ENCODE assay signal across 5 cellular contexts in the genomic region with DNA sequence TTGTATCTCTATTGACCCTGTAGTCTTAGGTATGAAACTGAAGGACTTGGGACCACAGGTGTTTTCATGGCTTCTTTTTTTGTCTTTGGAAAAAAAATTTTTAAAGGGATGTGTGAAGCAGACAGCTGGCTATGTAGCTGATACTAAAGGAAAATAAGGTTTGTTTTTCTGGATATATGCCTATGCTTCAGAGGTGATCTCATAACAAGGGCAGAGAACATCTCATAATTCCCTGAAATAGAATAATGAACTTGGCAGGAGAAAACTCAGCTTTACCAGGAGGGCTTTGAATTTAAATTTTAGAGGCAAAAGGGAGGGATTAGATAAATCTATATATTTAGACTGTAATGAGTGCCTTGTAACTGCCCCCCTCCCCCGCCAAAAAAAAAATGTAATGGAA.
"Had no signal": no experiment of that assay in that cellular context is flagged by ENCODE, and none has a peak within 500 bp of the region (broad histone marks: within the 10 kb centered on the region; RNA-seq: fewer than 3 reads in every experiment).

No MANE protein-coding gene starts in this region.

- DNase-seq: IMR-90, KBM-7, KG1 had no signal

- ATAC-seq: HepG2, K562 had no signal
